Comparison of ENCODE assay signal across 8 cellular contexts in genomic region chr1:118136511-118136937, GRCh38. TPM values are rescaled to one million over a fixed set of nuclear protein-coding genes. Genes with fewer than 3 reads are reported as not detected.
A peak's percentile ranks its signal among the peaks of the same experiment; 100 is the strongest.
DNase-seq lines count a peak whose midpoint lies in the region; ATAC-seq and TF ChIP-seq lines count a peak whose summit lies in the region.

No MANE protein-coding gene starts in this region.

- H3K4me1 Mint-ChIP-seq in CD4-positive, alpha-beta T cell (ENCODE audit: low read depth), result no peaks in the 10 kb centered on the region

- CTCF ChIA-PET in CD4-positive, alpha-beta T cell (lab: Charles Lee), result no interaction called here

- H3K36me3 ChIP-seq in ovary, result no peaks in the 10 kb centered on the region

- POLR2A ChIA-PET in CD4-positive, alpha-beta T cell (lab: Charles Lee), result no interaction called here

- H3K4me3 Mint-ChIP-seq in CD4-positive, alpha-beta T cell, result no peak overlapping the region

- TF ChIP-seq POLR2A in ovary (IDR thresholded peaks at IDR 0.05), result no peak

- no peaks in the 10 kb centered on the region for H3K27me3 ChIP-seq in ovary
- peaks cover 5% of the 10 kb centered on the region for H3K27me3 ChIP-seq in CD4-positive, alpha-beta T cell (ENCODE audit: control insufficient read depth, insufficient read depth, low read length)

- ATAC-seq in GM19467 (IDR thresholded peaks at IDR 0.05; ENCODE audit: unreplicated experiment) (peak; percentile 99), HG03439 (IDR thresholded peaks at IDR 0.05; ENCODE audit: unreplicated experiment) (peak; percentile 100)
- no peak for ATAC-seq in CD4-positive, alpha-beta T cell (ENCODE audit: poor library complexity)

- no peak for TF ChIP-seq EP300 in ovary (IDR thresholded peaks at IDR 0.05)

- H3K36me3 Mint-ChIP-seq in CD4-positive, alpha-beta T cell (ENCODE audit: low read depth), result no peaks in the 10 kb centered on the region

- H3K27me3 Mint-ChIP-seq in CD4-positive, alpha-beta T cell, result peaks cover 37% of the 10 kb centered on the region

- H3K9me3 ChIP-seq in ovary, result no peaks in the 10 kb centered on the region
- no peaks in the 10 kb centered on the region for H3K9me3 ChIP-seq in CD4-positive, alpha-beta T cell (ENCODE audit: control insufficient read depth, low read length)

- 1 to 10% (median 4%) methylated on average over 4 of the region's 4 CpGs for WGBS in ovary, 3 donors

- no peak for TF ChIP-seq CTCF in choroid plexus epithelial cell (conservative IDR thresholded peaks at IDR 0.05; ENCODE audit: low read depth, low read length)
- no peak for TF ChIP-seq CTCF in ovary (IDR thresholded peaks at IDR 0.05)
- no peak for TF ChIP-seq CTCF in CD4-positive, alpha-beta T cell (IDR thresholded peaks at IDR 0.05)

- H3K27ac Mint-ChIP-seq in CD4-positive, alpha-beta T cell, result no peak overlapping the region

- intact Hi-C loops in ovary (cut with DNase I), result no loop called here
- intact Hi-C loops in CD4-positive, alpha-beta T cell (cut with DNase I, micrococcal nuclease), result no loop called here

- H3K9me3 Mint-ChIP-seq in CD4-positive, alpha-beta T cell, result peaks cover 2% of the 10 kb centered on the region

- no peak overlapping the region for H3K27ac ChIP-seq in ovary
- no peak overlapping the region for H3K27ac ChIP-seq in CD4-positive, alpha-beta T cell (ENCODE audit: low read depth, low read length)

- H3K4me1 ChIP-seq in ovary (ENCODE audit: insufficient read depth), result no peaks in the 10 kb centered on the region

- no peak overlapping the region for H3K4me3 ChIP-seq in choroid plexus epithelial cell (ENCODE audit: low read depth, low read length)
- no peak overlapping the region for H3K4me3 ChIP-seq in ovary

- DNase-seq in EL (peak; percentile 83), choroid plexus epithelial cell (ENCODE audit: low read depth) (peak; percentile 76), NCI-H510A treated with DMSO at 0.1 percent for 48 hours (lab: John Stamatoyannopoulos, UW) (no peak), ovary (no peak)
- peak; percentile 9 to 11 (median 10) for DNase-seq in stimulated activated CD4-positive, alpha-beta T cell treated with anti-CD3 and anti-CD28 coated beads, TNF-alpha, amount 100 ng/mL, for 48 hours (ENCODE audit: low read depth in 3 of 3)
- DNase-seq in CD4-positive, alpha-beta T cell, result no peak

RNA-seq across cellular contexts. Expression of gene SPAG17, which starts 48.5 kb away (rescaled TPM):
- 10 to 100 TPM in 1 of 7 donors, 1 to 10 TPM in 3, under 1 TPM in 3; 0.08 to 39.5 (median 1.7) TPM for total RNA-seq in ovary
- under 1 TPM; 0.29 to 0.35 TPM for polyA plus RNA-seq in ovary
- total RNA-seq in CD4-positive, alpha-beta T cell, result not detected

Comparison
In these comparisons a context has a peak if more than half of its experiments do, and no peak if none do; other contexts are left out.
1. DNase-seq: peak in EL (single experiment), choroid plexus epithelial cell (single experiment) and stimulated activated CD4-positive, alpha-beta T cell treated with anti-CD3 and anti-CD28 coated beads, TNF-alpha, amount 100 ng/mL, for 48 hours (3 of 3); none in NCI-H510A treated with DMSO at 0.1 percent for 48 hours (single experiment), ovary (0 of 5) and CD4-positive, alpha-beta T cell (0 of 10).